ENCODE assay signal across 10 cellular contexts in genomic region chr6:33590531-33591198, GRCh38. TPM values are rescaled to one million over a fixed set of nuclear protein-coding genes. Genes with fewer than 3 reads are reported as not detected.
A peak's percentile ranks its signal among the peaks of the same experiment; 100 is the strongest.
DNase-seq lines count a peak whose midpoint lies in the region; ATAC-seq, FAIRE-seq and TF ChIP-seq lines count a peak whose summit lies in the region.
"Had no signal": no experiment of that assay in that cellular context is flagged by ENCODE, and none has a peak within 500 bp of the region (broad histone marks: within the 10 kb centered on the region; RNA-seq: fewer than 3 reads in every experiment).

No MANE protein-coding gene starts in this region.

- POLR2A ChIA-PET in HEK293T (lab: Yijun Ruan, JAX) = no interaction called here

- intact Hi-C loops in kidney (cut with DNase I) = no loop called here

- H3K27ac Mint-ChIP-seq in astrocyte (ENCODE audit: unreplicated experiment) = peak overlapping the region; percentile 87
- peak overlapping the region; percentile 95 for H3K27ac Mint-ChIP-seq in stimulated activated naive B cell treated with anti-CD40 and anti-IgM and Interleukin-4, amounts not matched to agents 10 μg/mL and 1 μg/mL and 100 μg/mL, for 72 hours

- H3K4me3 Mint-ChIP-seq in astrocyte (ENCODE audit: unreplicated experiment) = peak overlapping the region; percentile 34
- no peak overlapping the region for H3K4me3 Mint-ChIP-seq in stimulated activated naive B cell treated with anti-CD40 and anti-IgM and Interleukin-4, amounts not matched to agents 10 μg/mL and 1 μg/mL and 100 μg/mL, for 72 hours

- peaks cover 26% of the 10 kb centered on the region for H3K4me1 ChIP-seq in astrocyte (ENCODE audit: insufficient read depth, low read length)
- peaks cover 26 to 37% of the 10 kb centered on the region in 2 donors for H3K4me1 ChIP-seq in kidney (ENCODE audit: control insufficient read depth in 1 of 2, insufficient read depth in 1 of 2, low read depth in 1 of 2, low read length in 2 of 2)

- DNase-seq in HCEC 1CT (peak; percentile 31), astrocyte (ENCODE audit: low read depth) (no peak), kidney (peak; percentile 93), T-helper 2 cell (no peak), HEK293T (ENCODE audit: extremely low spot score) (no peak)
- DNase-seq in stimulated activated naive B cell treated with anti-CD40 and anti-IgM and Interleukin-4, amounts not matched to agents 10 μg/mL and 1 μg/mL and 100 μg/mL, for 72 hours = no peak
- DNase-seq: NCI-H1436 had no signal

- no peaks in the 10 kb centered on the region for H3K27me3 ChIP-seq in astrocyte (ENCODE audit: insufficient read depth, low read length)

- no peaks in the 10 kb centered on the region for H3K9me3 Mint-ChIP-seq in astrocyte (ENCODE audit: unreplicated experiment)
- peaks cover 5 to 6% of the 10 kb centered on the region in 2 donors for H3K9me3 Mint-ChIP-seq in stimulated activated naive B cell treated with anti-CD40 and anti-IgM and Interleukin-4, amounts not matched to agents 10 μg/mL and 1 μg/mL and 100 μg/mL, for 72 hours

- peaks cover 10% of the 10 kb centered on the region for H3K4me1 Mint-ChIP-seq in astrocyte (ENCODE audit: low read depth, unreplicated experiment)
- peaks cover 56 to 69% of the 10 kb centered on the region in 2 donors for H3K4me1 Mint-ChIP-seq in stimulated activated naive B cell treated with anti-CD40 and anti-IgM and Interleukin-4, amounts not matched to agents 10 μg/mL and 1 μg/mL and 100 μg/mL, for 72 hours

- peak overlapping the region; percentile 63 for H3K27ac ChIP-seq in astrocyte (ENCODE audit: low read depth, low read length)
- H3K27ac ChIP-seq in kidney (ENCODE audit: low read depth in 2 of 2, low read length in 2 of 2) = peak overlapping the region; percentile 59 to 95

- H3K4me2 ChIP-seq in astrocyte (ENCODE audit: low read length) = peak overlapping the region; percentile 68

- FAIRE-seq in astrocyte (lab: Jason Lieb, UNC) (no peak), kidney (lab: Jason Lieb, UNC) (no peak)
- FAIRE-seq: endometrium had no signal

- H3K9me3 ChIP-seq in astrocyte (ENCODE audit: insufficient read depth, low read depth, low read length) (no peaks in the 10 kb centered on the region), kidney (ENCODE audit: control insufficient read depth in 1 of 2, low read length in 2 of 2) (no peaks in the 10 kb centered on the region)

- H3K36me3 ChIP-seq in astrocyte (ENCODE audit: insufficient read depth, low read length) (no peaks in the 10 kb centered on the region), kidney (ENCODE audit: control insufficient read depth in 1 of 2, insufficient read depth in 2 of 2, low read length in 2 of 2) (no peaks in the 10 kb centered on the region)

- H3K4me3 ChIP-seq in astrocyte (ENCODE audit: insufficient read depth, low read depth, low read length) (no peak overlapping the region), kidney (ENCODE audit: low read length in 2 of 2) (no peak overlapping the region)

- CTCF ChIA-PET in HEK293T (lab: Yijun Ruan, JAX) = interaction anchor here (0.7 to 1.1 kb wide), 4 partner anchors 17 to 135 kb away, joined by 3 to 8 read pairs (median 5); no protein-coding TSS in a partner anchor

- peak overlapping the region; percentile 44 for H2AFZ ChIP-seq in astrocyte (ENCODE audit: low read depth, low read length)

- no peaks in the 10 kb centered on the region for H3K79me2 ChIP-seq in astrocyte (ENCODE audit: insufficient read depth, low read length)

- peaks cover 6% of the 10 kb centered on the region for H3K27me3 Mint-ChIP-seq in astrocyte (ENCODE audit: low read depth, unreplicated experiment)
- no peaks in the 10 kb centered on the region for H3K27me3 Mint-ChIP-seq in stimulated activated naive B cell treated with anti-CD40 and anti-IgM and Interleukin-4, amounts not matched to agents 10 μg/mL and 1 μg/mL and 100 μg/mL, for 72 hours

- peak overlapping the region; percentile 64 for H3K9ac ChIP-seq in astrocyte (ENCODE audit: low read length)
- H3K9ac ChIP-seq in kidney (ENCODE audit: low read length in 2 of 2) = peak overlapping the region in 1 of 2 donors; percentile 78

- no peaks in the 10 kb centered on the region for H4K20me1 ChIP-seq in astrocyte (ENCODE audit: insufficient read depth, low read length)

- ATAC-seq in stimulated activated naive B cell treated with anti-CD40 and anti-IgM and Interleukin-4, amounts not matched to agents 10 μg/mL and 1 μg/mL and 100 μg/mL, for 72 hours (replicated peaks) = peak; percentile 8 to 13
- ATAC-seq in HG03571 (IDR thresholded peaks at IDR 0.05; ENCODE audit: unreplicated experiment) = no peak
- no peak for ATAC-seq in GM18517 (IDR thresholded peaks at IDR 0.05; ENCODE audit: unreplicated experiment)

- TF ChIP-seq CTCF in astrocyte (IDR thresholded peaks at IDR 0.05; ENCODE audit: insufficient read depth, low read depth, low read length) = no peak
- no peak for TF ChIP-seq CTCF in kidney (IDR thresholded peaks at IDR 0.05; ENCODE audit: borderline replicate concordance, extremely low read depth, insufficient read depth)

- H3K36me3 Mint-ChIP-seq in astrocyte (ENCODE audit: low read depth, unreplicated experiment) = peaks cover 3% of the 10 kb centered on the region
- no peaks in the 10 kb centered on the region for H3K36me3 Mint-ChIP-seq in stimulated activated naive B cell treated with anti-CD40 and anti-IgM and Interleukin-4, amounts not matched to agents 10 μg/mL and 1 μg/mL and 100 μg/mL, for 72 hours

TF ChIP-seq in HEK293T, 16 proteins besides CTCF, POLR2A, EP300 and RAD21:
- TF ChIP-seq CTBP1 (IDR thresholded peaks at IDR 0.05; ENCODE audit: borderline replicate concordance) (no peak), LEF1 (IDR thresholded peaks at IDR 0.05; ENCODE audit: borderline replicate concordance) (no peak), FOXK2 (IDR thresholded peaks at IDR 0.05) (no peak), NFRKB (IDR thresholded peaks at IDR 0.05) (no peak)

RNA-seq across cellular contexts. Expression of gene BAK1, which starts 10.6 kb away (rescaled TPM):
- total RNA-seq in astrocyte = 49.4 and 54.8 TPM in 2 replicates
- 22.3 TPM for total RNA-seq in kidney
- polyA plus RNA-seq in kidney (ENCODE audit: insufficient read depth, low read depth, low replicate concordance) = 26.7 TPM

RNA-seq across cellular contexts. Expression of gene ITPR3, which starts 30.5 kb away (rescaled TPM):
- total RNA-seq in astrocyte = 17.7 and 21.3 TPM in 2 replicates
- total RNA-seq in kidney = 86.3 TPM
- polyA plus RNA-seq in kidney (ENCODE audit: insufficient read depth, low read depth, low replicate concordance) = 4.2 TPM

Comparison
In these comparisons a context has a peak if more than half of its experiments do, and no peak if none do; other contexts are left out.
1. DNase-seq: peak in HCEC 1CT (single experiment) and kidney (single experiment); none in astrocyte (single experiment), stimulated activated naive B cell treated with anti-CD40 and anti-IgM and Interleukin-4, amounts not matched to agents 10 μg/mL and 1 μg/mL and 100 μg/mL, for 72 hours (single experiment), T-helper 2 cell (0 of 5) and HEK293T (single experiment).
2. ATAC-seq: peak in stimulated activated naive B cell treated with anti-CD40 and anti-IgM and Interleukin-4, amounts not matched to agents 10 μg/mL and 1 μg/mL and 100 μg/mL, for 72 hours (2 of 2); none in HG03571 (single experiment) and GM18517 (single experiment).